ENCODE assay signal across 1 cellular context in the genomic region with DNA sequence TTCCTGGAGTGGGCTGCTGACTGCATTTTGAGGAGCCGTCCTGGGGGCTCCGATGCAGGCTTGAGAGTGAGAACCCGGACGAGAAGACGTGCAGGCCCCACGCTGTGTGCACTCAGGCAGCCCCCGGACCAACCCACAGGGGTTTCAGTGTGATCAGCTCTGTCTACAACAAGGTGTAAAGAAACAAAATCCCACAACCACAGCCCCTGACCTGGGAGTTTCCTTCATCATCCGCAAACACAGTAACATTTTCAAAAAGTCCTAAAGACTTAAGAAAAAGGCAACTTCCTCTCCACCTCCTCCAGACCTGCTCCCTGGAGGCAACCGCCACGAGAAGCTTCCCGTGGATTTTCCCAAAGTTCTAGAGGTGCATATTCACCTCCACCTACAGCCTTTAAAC.
TF ChIP-seq lines count a peak whose summit lies in the region.

No MANE protein-coding gene starts in this region.

TF ChIP-seq in IMR-90, 13 proteins besides CTCF, POLR2A, EP300 and RAD21:
- no peak for TF ChIP-seq CHD1 (IDR thresholded peaks at IDR 0.05; ENCODE audit: low read depth, low read length)
- no peak for TF ChIP-seq CEBPB (IDR thresholded peaks at IDR 0.05; ENCODE audit: low read depth, low read length)
- TF ChIP-seq MAFK (IDR thresholded peaks at IDR 0.05; ENCODE audit: low read depth, low read length) = no peak
- no peak for TF ChIP-seq FOS (IDR thresholded peaks at IDR 0.05; ENCODE audit: low read depth, low read length)
- no peak for TF ChIP-seq MXI1 (IDR thresholded peaks at IDR 0.05; ENCODE audit: borderline replicate concordance, low read depth, low read length)
- TF ChIP-seq USF2 (IDR thresholded peaks at IDR 0.05; ENCODE audit: low read depth, low read length) = no peak
- no peak for TF ChIP-seq BHLHE40 (IDR thresholded peaks at IDR 0.05; ENCODE audit: low read depth, low read length)
- no peak for TF ChIP-seq NFE2L2 (IDR thresholded peaks at IDR 0.05; ENCODE audit: low read depth, low read length)
